ENCODE assay signal across 17 cellular contexts in genomic region chr14:102980409-102980810, GRCh38. TPM values are rescaled to one million over a fixed set of nuclear protein-coding genes. Genes with fewer than 3 reads are reported as not detected.
DNase-seq lines count a peak whose midpoint lies in the region; TF ChIP-seq lines count a peak whose summit lies in the region.
"Had no signal": no experiment of that assay in that cellular context is flagged by ENCODE, and none has a peak within 500 bp of the region (broad histone marks: within the 10 kb centered on the region; RNA-seq: fewer than 3 reads in every experiment).

No MANE protein-coding gene starts in this region.

- no peak for TF ChIP-seq CTCF in cardiac fibroblast (IDR thresholded peaks at IDR 0.05; ENCODE audit: low read depth, low read length)
- TF ChIP-seq CTCF in fibroblast of villous mesenchyme (IDR thresholded peaks at IDR 0.05; ENCODE audit: insufficient read depth, low read depth, low read length) = no peak
- no peak for TF ChIP-seq CTCF in osteoblast (IDR thresholded peaks at IDR 0.05; ENCODE audit: extremely low read depth, low read depth, low read length)

- H3K4me2 ChIP-seq in osteoblast (ENCODE audit: insufficient read depth, low read length) = no peak overlapping the region

- H3K27me3 ChIP-seq in osteoblast (ENCODE audit: insufficient read depth, low read length) = no peaks in the 10 kb centered on the region

- H3K36me3 ChIP-seq in osteoblast (ENCODE audit: insufficient read depth, low read length) = peaks cover 74% of the 10 kb centered on the region

- H3K79me2 ChIP-seq in osteoblast (ENCODE audit: insufficient read depth, low read length) = peaks cover 28% of the 10 kb centered on the region

- no peak overlapping the region for H3K27ac ChIP-seq in osteoblast (ENCODE audit: low read depth, low read length)

- no peaks in the 10 kb centered on the region for H3K9me3 ChIP-seq in osteoblast (ENCODE audit: low read depth, low read length)

- H3K4me1 ChIP-seq in osteoblast (ENCODE audit: insufficient read depth, low read length) = peaks cover 8% of the 10 kb centered on the region

- no peak overlapping the region for H2AFZ ChIP-seq in osteoblast (ENCODE audit: low read length)

- peaks cover 19% of the 10 kb centered on the region for H4K20me1 ChIP-seq in osteoblast (ENCODE audit: insufficient read depth, low read length)

- DNase-seq in EH (ENCODE audit: low read depth) (peak; percentile 26), cardiac fibroblast (ENCODE audit: low read depth in 2 of 2) (peak; percentile 56 to 73), fibroblast of villous mesenchyme (ENCODE audit: low read depth) (peak; percentile 62), osteoblast (ENCODE audit: insufficient read length, low spot score, missing footprints) (peak; percentile 83), epidermal melanocyte (ENCODE audit: insufficient read length, low spot score) (no peak), H4 (ENCODE audit: low spot score) (no peak), NCI-H446 (lab: John Stamatoyannopoulos, UW) (no peak)
- DNase-seq: CD4-positive, alpha-beta memory T cell; DMS79 treated with DMSO at 0.1 percent for 48 hours; GF-D8; KG1; NCI-H1105; NCI-H187; NCI-H2171; NCI-H82; SHP77 had no signal

- H3K4me3 ChIP-seq in cardiac fibroblast (replicated peaks in 1 of 2; ENCODE audit: low read depth in 2 of 2, low read length in 2 of 2) (no peak overlapping the region), fibroblast of villous mesenchyme (ENCODE audit: low read depth, low read length) (no peak overlapping the region), osteoblast (ENCODE audit: insufficient read depth, low read length) (no peak overlapping the region)

RNA-seq across cellular contexts. Expression of gene AMN, which starts 57.9 kb away (rescaled TPM):
- total RNA-seq in fibroblast of villous mesenchyme = under 0.01 and 0.43 TPM in 2 replicates
- under 0.01 and 0.29 TPM in 2 replicates for total RNA-seq in osteoblast
- not detected in 2 replicates for total RNA-seq in H4 (2014; rRNA removed; shearing (Covaris generic))
- total RNA-seq: M059J had no signal

Comparison
In these comparisons a context has a peak if more than half of its experiments do, and no peak if none do; other contexts are left out.
1. DNase-seq: peak in EH (single experiment), cardiac fibroblast (2 of 2), fibroblast of villous mesenchyme (single experiment) and osteoblast (single experiment); none in epidermal melanocyte (single experiment), H4 (single experiment) and NCI-H446 (0 of 2).